In the genomic region with DNA sequence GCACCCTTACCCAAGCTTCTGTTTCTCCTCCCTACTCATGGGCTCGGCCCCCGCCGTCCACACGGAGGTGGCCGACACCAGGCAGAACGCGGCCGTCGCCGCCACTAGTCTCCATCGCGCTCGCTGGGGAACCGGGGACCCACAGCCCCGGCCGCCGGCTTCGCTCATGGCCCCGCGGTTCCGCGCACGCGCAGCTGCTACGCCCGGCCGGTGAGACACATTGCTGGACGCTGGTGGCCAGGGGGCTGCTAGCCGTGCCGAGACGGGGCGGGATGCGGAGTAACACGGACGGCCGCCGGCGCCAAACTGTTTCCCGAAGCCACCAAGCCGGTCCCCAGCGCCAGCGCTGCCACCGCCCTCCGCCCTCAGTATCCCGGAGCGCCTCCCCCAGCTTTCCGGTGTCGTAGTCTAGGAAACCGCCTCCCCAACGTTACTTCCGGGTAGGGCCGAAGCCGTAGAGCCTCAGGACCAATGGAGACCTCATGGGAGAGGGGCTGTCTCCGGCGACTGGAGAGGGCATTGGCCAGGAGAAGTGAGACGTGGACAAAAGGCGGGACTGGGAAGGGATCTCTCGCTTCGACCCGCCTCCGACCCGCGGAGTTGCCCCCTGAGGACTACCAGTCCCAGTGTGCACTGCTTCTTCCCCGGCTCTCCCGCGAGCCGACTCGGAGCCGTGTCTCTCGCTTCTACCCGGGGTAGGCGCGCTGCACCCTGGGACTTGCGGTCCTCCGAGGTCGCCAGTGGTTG, we compare ENCODE assay signal across 1 cellular context.
TF ChIP-seq lines count a peak whose summit lies in the region.

A gene with protein sequence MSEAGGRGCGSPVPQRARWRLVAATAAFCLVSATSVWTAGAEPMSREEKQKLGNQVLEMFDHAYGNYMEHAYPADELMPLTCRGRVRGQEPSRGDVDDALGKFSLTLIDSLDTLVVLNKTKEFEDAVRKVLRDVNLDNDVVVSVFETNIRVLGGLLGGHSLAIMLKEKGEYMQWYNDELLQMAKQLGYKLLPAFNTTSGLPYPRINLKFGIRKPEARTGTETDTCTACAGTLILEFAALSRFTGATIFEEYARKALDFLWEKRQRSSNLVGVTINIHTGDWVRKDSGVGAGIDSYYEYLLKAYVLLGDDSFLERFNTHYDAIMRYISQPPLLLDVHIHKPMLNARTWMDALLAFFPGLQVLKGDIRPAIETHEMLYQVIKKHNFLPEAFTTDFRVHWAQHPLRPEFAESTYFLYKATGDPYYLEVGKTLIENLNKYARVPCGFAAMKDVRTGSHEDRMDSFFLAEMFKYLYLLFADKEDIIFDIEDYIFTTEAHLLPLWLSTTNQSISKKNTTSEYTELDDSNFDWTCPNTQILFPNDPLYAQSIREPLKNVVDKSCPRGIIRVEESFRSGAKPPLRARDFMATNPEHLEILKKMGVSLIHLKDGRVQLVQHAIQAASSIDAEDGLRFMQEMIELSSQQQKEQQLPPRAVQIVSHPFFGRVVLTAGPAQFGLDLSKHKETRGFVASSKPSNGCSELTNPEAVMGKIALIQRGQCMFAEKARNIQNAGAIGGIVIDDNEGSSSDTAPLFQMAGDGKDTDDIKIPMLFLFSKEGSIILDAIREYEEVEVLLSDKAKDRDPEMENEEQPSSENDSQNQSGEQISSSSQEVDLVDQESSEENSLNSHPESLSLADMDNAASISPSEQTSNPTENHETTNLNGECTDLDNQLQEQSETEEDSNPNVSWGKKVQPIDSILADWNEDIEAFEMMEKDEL (minus strand): TSS at position 380 of the 747 bp plus-strand sequence. CDS start 212 bp downstream, at position 168.

TF ChIP-seq in HepG2, 621 proteins besides CTCF, POLR2A, EP300 and RAD21 (continued from another document and continues in another):
- TF ChIP-seq, protein P1, sequence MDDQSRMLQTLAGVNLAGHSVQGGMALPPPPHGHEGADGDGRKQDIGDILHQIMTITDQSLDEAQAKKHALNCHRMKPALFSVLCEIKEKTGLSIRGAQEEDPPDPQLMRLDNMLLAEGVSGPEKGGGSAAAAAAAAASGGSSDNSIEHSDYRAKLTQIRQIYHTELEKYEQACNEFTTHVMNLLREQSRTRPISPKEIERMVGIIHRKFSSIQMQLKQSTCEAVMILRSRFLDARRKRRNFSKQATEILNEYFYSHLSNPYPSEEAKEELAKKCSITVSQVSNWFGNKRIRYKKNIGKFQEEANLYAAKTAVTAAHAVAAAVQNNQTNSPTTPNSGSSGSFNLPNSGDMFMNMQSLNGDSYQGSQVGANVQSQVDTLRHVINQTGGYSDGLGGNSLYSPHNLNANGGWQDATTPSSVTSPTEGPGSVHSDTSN (CRISPR knock-in tag; IDR thresholded peaks at IDR 0.05; ENCODE audit: borderline replicate concordance), result 0 out of 2 replicates have a peak, but pooled peaks have one; percentile 76
- TF ChIP-seq, protein P2, sequence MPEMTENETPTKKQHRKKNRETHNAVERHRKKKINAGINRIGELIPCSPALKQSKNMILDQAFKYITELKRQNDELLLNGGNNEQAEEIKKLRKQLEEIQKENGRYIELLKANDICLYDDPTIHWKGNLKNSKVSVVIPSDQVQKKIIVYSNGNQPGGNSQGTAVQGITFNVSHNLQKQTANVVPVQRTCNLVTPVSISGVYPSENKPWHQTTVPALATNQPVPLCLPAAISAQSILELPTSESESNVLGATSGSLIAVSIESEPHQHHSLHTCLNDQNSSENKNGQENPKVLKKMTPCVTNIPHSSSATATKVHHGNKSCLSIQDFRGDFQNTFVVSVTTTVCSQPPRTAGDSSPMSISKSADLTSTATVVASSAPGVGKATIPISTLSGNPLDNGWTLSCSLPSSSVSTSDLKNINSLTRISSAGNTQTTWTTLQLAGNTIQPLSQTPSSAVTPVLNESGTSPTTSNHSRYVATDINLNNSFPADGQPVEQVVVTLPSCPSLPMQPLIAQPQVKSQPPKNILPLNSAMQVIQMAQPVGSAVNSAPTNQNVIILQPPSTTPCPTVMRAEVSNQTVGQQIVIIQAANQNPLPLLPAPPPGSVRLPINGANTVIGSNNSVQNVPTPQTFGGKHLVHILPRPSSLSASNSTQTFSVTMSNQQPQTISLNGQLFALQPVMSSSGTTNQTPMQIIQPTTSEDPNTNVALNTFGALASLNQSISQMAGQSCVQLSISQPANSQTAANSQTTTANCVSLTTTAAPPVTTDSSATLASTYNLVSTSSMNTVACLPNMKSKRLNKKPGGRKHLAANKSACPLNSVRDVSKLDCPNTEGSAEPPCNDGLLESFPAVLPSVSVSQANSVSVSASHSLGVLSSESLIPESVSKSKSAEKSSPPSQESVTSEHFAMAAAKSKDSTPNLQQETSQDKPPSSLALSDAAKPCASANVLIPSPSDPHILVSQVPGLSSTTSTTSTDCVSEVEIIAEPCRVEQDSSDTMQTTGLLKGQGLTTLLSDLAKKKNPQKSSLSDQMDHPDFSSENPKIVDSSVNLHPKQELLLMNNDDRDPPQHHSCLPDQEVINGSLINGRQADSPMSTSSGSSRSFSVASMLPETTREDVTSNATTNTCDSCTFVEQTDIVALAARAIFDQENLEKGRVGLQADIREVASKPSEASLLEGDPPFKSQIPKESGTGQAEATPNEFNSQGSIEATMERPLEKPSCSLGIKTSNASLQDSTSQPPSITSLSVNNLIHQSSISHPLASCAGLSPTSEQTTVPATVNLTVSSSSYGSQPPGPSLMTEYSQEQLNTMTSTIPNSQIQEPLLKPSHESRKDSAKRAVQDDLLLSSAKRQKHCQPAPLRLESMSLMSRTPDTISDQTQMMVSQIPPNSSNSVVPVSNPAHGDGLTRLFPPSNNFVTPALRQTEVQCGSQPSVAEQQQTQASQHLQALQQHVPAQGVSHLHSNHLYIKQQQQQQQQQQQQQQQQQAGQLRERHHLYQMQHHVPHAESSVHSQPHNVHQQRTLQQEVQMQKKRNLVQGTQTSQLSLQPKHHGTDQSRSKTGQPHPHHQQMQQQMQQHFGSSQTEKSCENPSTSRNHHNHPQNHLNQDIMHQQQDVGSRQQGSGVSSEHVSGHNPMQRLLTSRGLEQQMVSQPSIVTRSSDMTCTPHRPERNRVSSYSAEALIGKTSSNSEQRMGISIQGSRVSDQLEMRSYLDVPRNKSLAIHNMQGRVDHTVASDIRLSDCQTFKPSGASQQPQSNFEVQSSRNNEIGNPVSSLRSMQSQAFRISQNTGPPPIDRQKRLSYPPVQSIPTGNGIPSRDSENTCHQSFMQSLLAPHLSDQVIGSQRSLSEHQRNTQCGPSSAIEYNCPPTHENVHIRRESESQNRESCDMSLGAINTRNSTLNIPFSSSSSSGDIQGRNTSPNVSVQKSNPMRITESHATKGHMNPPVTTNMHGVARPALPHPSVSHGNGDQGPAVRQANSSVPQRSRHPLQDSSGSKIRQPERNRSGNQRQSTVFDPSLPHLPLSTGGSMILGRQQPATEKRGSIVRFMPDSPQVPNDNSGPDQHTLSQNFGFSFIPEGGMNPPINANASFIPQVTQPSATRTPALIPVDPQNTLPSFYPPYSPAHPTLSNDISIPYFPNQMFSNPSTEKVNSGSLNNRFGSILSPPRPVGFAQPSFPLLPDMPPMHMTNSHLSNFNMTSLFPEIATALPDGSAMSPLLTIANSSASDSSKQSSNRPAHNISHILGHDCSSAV (CRISPR knock-in tag; IDR thresholded peaks at IDR 0.05; ENCODE audit: borderline replicate concordance), result 0 out of 2 replicates have a peak, but pooled peaks have one; percentile 31
- TF ChIP-seq ZNF232 (CRISPR knock-in tag; IDR thresholded peaks at IDR 0.05; ENCODE audit: borderline replicate concordance) (0 out of 2 replicates have a peak, but pooled peaks have one; percentile 8), SP2 (CRISPR knock-in tag; IDR thresholded peaks at IDR 0.05) (peak; percentile 97), ZNF558 (CRISPR knock-in tag; IDR thresholded peaks at IDR 0.05; ENCODE audit: borderline replicate concordance) (peak; percentile 56; the same call in 1 of the 2 replicates), RORA (CRISPR knock-in tag; IDR thresholded peaks at IDR 0.05) (no peak), ZMYM2 (CRISPR knock-in tag; IDR thresholded peaks at IDR 0.05) (peak; percentile 36; the same call in 1 of the 2 replicates), IRF2 (CRISPR knock-in tag; IDR thresholded peaks at IDR 0.05) (peak; percentile 77), HOXD1 (CRISPR knock-in tag; IDR thresholded peaks at IDR 0.05) (0 out of 2 replicates have a peak, but pooled peaks have one; percentile 46), ZFP36 (IDR thresholded peaks at IDR 0.05; ENCODE audit: borderline replicate concordance, low read depth, low read length, partially characterized antibody) (no peak), GABPB1 (CRISPR knock-in tag; IDR thresholded peaks at IDR 0.05) (peak; percentile 96), ZNF724P (CRISPR knock-in tag; IDR thresholded peaks at IDR 0.05; ENCODE audit: borderline replicate concordance) (0 out of 2 replicates have a peak, but pooled peaks have one; percentile 17), ADNP (CRISPR knock-in tag; IDR thresholded peaks at IDR 0.05) (no peak), HDAC6 (IDR thresholded peaks at IDR 0.05; ENCODE audit: low read depth, low read length) (no peak), SP1 (IDR thresholded peaks at IDR 0.05) (no peak), SP1 (CRISPR knock-in tag; IDR thresholded peaks at IDR 0.05) (peak; percentile 80; the same call in 1 of the 2 replicates), MYC (CRISPR knock-in tag; IDR thresholded peaks at IDR 0.05; ENCODE audit: borderline replicate concordance) (peak; percentile 58; the same call in 1 of the 2 replicates), ZNF274 (CRISPR knock-in tag; IDR thresholded peaks at IDR 0.05) (0 out of 2 replicates have a peak, but pooled peaks have one; percentile 63), MED13 (CRISPR knock-in tag; IDR thresholded peaks at IDR 0.05) (0 out of 2 replicates have a peak, but pooled peaks have one; percentile 63), ARNT (IDR thresholded peaks at IDR 0.05) (no peak), SPEN (CRISPR knock-in tag; IDR thresholded peaks at IDR 0.05; ENCODE audit: low read depth) (peak; percentile 77), NR2F2 (IDR thresholded peaks at IDR 0.05; ENCODE audit: borderline replicate concordance, low read depth) (no peak)
- TF ChIP-seq, protein P3, sequence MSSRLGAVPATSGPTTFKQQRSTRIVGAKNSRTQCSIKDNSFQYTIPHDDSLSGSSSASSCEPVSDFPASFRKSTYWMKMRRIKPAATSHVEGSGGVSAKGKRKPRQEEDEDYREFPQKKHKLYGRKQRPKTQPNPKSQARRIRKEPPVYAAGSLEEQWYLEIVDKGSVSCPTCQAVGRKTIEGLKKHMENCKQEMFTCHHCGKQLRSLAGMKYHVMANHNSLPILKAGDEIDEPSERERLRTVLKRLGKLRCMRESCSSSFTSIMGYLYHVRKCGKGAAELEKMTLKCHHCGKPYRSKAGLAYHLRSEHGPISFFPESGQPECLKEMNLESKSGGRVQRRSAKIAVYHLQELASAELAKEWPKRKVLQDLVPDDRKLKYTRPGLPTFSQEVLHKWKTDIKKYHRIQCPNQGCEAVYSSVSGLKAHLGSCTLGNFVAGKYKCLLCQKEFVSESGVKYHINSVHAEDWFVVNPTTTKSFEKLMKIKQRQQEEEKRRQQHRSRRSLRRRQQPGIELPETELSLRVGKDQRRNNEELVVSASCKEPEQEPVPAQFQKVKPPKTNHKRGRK (CRISPR knock-in tag; IDR thresholded peaks at IDR 0.05), result no peak
- TF ChIP-seq, protein P4, sequence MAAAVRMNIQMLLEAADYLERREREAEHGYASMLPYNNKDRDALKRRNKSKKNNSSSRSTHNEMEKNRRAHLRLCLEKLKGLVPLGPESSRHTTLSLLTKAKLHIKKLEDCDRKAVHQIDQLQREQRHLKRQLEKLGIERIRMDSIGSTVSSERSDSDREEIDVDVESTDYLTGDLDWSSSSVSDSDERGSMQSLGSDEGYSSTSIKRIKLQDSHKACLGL (CRISPR knock-in tag; IDR thresholded peaks at IDR 0.05), result peak; percentile 28; the same call in 1 of the 2 replicates
- TF ChIP-seq, protein P5, sequence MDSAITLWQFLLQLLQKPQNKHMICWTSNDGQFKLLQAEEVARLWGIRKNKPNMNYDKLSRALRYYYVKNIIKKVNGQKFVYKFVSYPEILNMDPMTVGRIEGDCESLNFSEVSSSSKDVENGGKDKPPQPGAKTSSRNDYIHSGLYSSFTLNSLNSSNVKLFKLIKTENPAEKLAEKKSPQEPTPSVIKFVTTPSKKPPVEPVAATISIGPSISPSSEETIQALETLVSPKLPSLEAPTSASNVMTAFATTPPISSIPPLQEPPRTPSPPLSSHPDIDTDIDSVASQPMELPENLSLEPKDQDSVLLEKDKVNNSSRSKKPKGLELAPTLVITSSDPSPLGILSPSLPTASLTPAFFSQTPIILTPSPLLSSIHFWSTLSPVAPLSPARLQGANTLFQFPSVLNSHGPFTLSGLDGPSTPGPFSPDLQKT (CRISPR knock-in tag; IDR thresholded peaks at IDR 0.05; ENCODE audit: borderline replicate concordance), result no peak
- TF ChIP-seq, protein P6, sequence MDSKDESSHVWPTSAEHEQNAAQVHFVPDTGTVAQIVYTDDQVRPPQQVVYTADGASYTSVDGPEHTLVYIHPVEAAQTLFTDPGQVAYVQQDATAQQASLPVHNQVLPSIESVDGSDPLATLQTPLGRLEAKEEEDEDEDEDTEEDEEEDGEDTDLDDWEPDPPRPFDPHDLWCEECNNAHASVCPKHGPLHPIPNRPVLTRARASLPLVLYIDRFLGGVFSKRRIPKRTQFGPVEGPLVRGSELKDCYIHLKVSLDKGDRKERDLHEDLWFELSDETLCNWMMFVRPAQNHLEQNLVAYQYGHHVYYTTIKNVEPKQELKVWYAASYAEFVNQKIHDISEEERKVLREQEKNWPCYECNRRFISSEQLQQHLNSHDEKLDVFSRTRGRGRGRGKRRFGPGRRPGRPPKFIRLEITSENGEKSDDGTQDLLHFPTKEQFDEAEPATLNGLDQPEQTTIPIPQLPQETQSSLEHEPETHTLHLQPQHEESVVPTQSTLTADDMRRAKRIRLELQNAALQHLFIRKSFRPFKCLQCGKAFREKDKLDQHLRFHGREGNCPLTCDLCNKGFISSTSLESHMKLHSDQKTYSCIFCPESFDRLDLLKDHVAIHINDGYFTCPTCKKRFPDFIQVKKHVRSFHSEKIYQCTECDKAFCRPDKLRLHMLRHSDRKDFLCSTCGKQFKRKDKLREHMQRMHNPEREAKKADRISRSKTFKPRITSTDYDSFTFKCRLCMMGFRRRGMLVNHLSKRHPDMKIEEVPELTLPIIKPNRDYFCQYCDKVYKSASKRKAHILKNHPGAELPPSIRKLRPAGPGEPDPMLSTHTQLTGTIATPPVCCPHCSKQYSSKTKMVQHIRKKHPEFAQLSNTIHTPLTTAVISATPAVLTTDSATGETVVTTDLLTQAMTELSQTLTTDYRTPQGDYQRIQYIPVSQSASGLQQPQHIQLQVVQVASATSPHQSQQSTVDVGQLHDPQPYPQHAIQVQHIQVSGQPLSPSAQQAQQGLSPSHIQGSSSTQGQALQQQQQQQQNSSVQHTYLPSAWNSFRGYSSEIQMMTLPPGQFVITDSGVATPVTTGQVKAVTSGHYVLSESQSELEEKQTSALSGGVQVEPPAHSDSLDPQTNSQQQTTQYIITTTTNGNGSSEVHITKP (CRISPR knock-in tag; IDR thresholded peaks at IDR 0.05; ENCODE audit: low read depth), result 0 out of 2 replicates have a peak, but pooled peaks have one; percentile 7
- TF ChIP-seq, protein P7, sequence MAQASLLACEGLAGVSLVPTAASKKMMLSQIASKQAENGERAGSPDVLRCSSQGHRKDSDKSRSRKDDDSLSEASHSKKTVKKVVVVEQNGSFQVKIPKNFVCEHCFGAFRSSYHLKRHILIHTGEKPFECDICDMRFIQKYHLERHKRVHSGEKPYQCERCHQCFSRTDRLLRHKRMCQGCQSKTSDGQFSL (CRISPR knock-in tag; IDR thresholded peaks at IDR 0.05), result no peak
- TF ChIP-seq, protein P8, sequence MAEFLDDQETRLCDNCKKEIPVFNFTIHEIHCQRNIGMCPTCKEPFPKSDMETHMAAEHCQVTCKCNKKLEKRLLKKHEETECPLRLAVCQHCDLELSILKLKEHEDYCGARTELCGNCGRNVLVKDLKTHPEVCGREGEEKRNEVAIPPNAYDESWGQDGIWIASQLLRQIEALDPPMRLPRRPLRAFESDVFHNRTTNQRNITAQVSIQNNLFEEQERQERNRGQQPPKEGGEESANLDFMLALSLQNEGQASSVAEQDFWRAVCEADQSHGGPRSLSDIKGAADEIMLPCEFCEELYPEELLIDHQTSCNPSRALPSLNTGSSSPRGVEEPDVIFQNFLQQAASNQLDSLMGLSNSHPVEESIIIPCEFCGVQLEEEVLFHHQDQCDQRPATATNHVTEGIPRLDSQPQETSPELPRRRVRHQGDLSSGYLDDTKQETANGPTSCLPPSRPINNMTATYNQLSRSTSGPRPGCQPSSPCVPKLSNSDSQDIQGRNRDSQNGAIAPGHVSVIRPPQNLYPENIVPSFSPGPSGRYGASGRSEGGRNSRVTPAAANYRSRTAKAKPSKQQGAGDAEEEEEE (CRISPR knock-in tag; IDR thresholded peaks at IDR 0.05; ENCODE audit: borderline replicate concordance), result no peak
